1 cellular context compared by ENCODE assay signal in the genomic region with DNA sequence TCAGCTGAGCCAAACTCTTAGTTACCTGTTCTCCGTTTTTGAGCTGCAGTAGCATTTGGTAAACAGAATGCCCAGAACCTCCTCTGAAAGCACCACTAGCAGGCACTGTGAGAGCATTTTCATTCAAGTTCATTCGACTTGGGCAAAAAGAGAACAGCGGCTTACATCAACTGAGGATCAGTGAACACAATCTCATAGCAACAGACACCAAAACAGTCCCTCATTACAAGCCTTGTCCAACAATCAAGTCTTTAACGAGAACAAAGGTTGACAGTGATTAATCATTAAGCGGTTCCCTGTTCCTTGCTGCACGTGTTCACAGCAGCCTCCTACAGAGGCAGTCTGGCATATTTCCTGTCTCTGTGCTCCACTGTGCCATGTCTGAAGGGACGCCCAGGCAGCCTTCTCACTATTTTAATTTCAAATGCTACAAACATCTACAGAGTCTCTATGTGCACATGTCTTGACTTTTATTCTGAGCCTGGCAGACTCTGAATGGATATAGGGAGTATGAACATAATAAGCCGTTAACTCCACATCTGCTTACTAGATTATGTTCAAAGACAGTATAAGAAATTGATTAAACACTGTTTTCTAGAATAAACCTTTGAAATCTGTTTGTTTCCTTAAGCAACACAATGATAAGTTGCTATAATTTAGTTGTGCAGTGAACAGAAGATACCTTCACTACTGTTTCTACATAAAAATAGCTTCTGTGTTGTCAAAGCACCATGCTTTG.
TF ChIP-seq lines count a peak whose summit lies in the region.

No MANE protein-coding gene starts in this region.

TF ChIP-seq in HepG2, 621 proteins besides CTCF, POLR2A, EP300 and RAD21 (continued from another document and continues in another):
- TF ChIP-seq, protein P1, sequence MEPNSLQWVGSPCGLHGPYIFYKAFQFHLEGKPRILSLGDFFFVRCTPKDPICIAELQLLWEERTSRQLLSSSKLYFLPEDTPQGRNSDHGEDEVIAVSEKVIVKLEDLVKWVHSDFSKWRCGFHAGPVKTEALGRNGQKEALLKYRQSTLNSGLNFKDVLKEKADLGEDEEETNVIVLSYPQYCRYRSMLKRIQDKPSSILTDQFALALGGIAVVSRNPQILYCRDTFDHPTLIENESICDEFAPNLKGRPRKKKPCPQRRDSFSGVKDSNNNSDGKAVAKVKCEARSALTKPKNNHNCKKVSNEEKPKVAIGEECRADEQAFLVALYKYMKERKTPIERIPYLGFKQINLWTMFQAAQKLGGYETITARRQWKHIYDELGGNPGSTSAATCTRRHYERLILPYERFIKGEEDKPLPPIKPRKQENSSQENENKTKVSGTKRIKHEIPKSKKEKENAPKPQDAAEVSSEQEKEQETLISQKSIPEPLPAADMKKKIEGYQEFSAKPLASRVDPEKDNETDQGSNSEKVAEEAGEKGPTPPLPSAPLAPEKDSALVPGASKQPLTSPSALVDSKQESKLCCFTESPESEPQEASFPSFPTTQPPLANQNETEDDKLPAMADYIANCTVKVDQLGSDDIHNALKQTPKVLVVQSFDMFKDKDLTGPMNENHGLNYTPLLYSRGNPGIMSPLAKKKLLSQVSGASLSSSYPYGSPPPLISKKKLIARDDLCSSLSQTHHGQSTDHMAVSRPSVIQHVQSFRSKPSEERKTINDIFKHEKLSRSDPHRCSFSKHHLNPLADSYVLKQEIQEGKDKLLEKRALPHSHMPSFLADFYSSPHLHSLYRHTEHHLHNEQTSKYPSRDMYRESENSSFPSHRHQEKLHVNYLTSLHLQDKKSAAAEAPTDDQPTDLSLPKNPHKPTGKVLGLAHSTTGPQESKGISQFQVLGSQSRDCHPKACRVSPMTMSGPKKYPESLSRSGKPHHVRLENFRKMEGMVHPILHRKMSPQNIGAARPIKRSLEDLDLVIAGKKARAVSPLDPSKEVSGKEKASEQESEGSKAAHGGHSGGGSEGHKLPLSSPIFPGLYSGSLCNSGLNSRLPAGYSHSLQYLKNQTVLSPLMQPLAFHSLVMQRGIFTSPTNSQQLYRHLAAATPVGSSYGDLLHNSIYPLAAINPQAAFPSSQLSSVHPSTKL (CRISPR knock-in tag; IDR thresholded peaks at IDR 0.05) = peak; percentile 96
- TF ChIP-seq ZFP36L1 (CRISPR knock-in tag; IDR thresholded peaks at IDR 0.05) (no peak; the same call in 1 of the 2 replicates), HNF4G (IDR thresholded peaks at IDR 0.05; ENCODE audit: borderline replicate concordance, low read depth, low read length) (peak; percentile 84; the same call in 1 of the 2 replicates), HNF4G (CRISPR knock-in tag; IDR thresholded peaks at IDR 0.05; ENCODE audit: borderline replicate concordance, low read depth) (peak; percentile 85; the same call in 1 of the 2 replicates), HIVEP1 (CRISPR knock-in tag; IDR thresholded peaks at IDR 0.05) (no peak), RELA (CRISPR knock-in tag; IDR thresholded peaks at IDR 0.05) (no peak), SNAI1 (CRISPR knock-in tag; IDR thresholded peaks at IDR 0.05; ENCODE audit: borderline replicate concordance) (no peak), SRY (CRISPR knock-in tag; IDR thresholded peaks at IDR 0.05) (no peak; the same call in 1 of the 2 replicates), KLF9 (CRISPR knock-in tag; IDR thresholded peaks at IDR 0.05; ENCODE audit: low read depth) (no peak; the same call in 1 of the 2 replicates), SMAD9 (CRISPR knock-in tag; IDR thresholded peaks at IDR 0.05) (no peak), SIX1 (CRISPR knock-in tag; IDR thresholded peaks at IDR 0.05; ENCODE audit: borderline replicate concordance) (peak; percentile 68; the same call in 1 of the 2 replicates), ZC3H13 (CRISPR knock-in tag; IDR thresholded peaks at IDR 0.05) (no peak), DR1 (CRISPR knock-in tag; IDR thresholded peaks at IDR 0.05) (no peak), NR2F2 (IDR thresholded peaks at IDR 0.05; ENCODE audit: borderline replicate concordance, low read depth) (peak; percentile 61; the same call in 1 of the 2 replicates), NR2F1 (CRISPR knock-in tag; IDR thresholded peaks at IDR 0.05) (no peak), MIER3 (CRISPR knock-in tag; IDR thresholded peaks at IDR 0.05; ENCODE audit: borderline replicate concordance) (peak; percentile 90), HMG20A (CRISPR knock-in tag; IDR thresholded peaks at IDR 0.05; ENCODE audit: borderline replicate concordance) (peak; percentile 86; the same call in 1 of the 2 replicates), STAG1 (CRISPR knock-in tag; IDR thresholded peaks at IDR 0.05) (peak; percentile 91), HOXA9 (CRISPR knock-in tag; IDR thresholded peaks at IDR 0.05; ENCODE audit: borderline replicate concordance) (no peak), ZNF841 (CRISPR knock-in tag; IDR thresholded peaks at IDR 0.05; ENCODE audit: borderline replicate concordance) (no peak), ZNF781 (CRISPR knock-in tag; IDR thresholded peaks at IDR 0.05; ENCODE audit: borderline replicate concordance, not compliant biosample characterization) (no peak), ZNF879 (CRISPR knock-in tag; IDR thresholded peaks at IDR 0.05) (no peak), ZBTB8A (CRISPR knock-in tag; IDR thresholded peaks at IDR 0.05; ENCODE audit: borderline replicate concordance, low read depth) (no peak), HMG20B (CRISPR knock-in tag; conservative IDR thresholded peaks at IDR 0.05) (no peak), NR3C1 (CRISPR knock-in tag; IDR thresholded peaks at IDR 0.05) (no peak), RFXAP (CRISPR knock-in tag; IDR thresholded peaks at IDR 0.05; ENCODE audit: borderline replicate concordance) (peak; percentile 97), ZZZ3 (CRISPR knock-in tag; IDR thresholded peaks at IDR 0.05; ENCODE audit: borderline replicate concordance) (0 out of 2 replicates have a peak, but pooled peaks have one; percentile 61)
- TF ChIP-seq, protein P2, sequence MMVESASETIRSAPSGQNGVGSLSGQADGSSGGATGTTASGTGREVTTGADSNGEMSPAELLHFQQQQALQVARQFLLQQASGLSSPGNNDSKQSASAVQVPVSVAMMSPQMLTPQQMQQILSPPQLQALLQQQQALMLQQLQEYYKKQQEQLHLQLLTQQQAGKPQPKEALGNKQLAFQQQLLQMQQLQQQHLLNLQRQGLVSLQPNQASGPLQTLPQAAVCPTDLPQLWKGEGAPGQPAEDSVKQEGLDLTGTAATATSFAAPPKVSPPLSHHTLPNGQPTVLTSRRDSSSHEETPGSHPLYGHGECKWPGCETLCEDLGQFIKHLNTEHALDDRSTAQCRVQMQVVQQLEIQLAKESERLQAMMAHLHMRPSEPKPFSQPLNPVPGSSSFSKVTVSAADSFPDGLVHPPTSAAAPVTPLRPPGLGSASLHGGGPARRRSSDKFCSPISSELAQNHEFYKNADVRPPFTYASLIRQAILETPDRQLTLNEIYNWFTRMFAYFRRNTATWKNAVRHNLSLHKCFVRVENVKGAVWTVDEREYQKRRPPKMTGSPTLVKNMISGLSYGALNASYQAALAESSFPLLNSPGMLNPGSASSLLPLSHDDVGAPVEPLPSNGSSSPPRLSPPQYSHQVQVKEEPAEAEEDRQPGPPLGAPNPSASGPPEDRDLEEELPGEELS (CRISPR knock-in tag; IDR thresholded peaks at IDR 0.05) = peak; percentile 96
- TF ChIP-seq, protein P3, sequence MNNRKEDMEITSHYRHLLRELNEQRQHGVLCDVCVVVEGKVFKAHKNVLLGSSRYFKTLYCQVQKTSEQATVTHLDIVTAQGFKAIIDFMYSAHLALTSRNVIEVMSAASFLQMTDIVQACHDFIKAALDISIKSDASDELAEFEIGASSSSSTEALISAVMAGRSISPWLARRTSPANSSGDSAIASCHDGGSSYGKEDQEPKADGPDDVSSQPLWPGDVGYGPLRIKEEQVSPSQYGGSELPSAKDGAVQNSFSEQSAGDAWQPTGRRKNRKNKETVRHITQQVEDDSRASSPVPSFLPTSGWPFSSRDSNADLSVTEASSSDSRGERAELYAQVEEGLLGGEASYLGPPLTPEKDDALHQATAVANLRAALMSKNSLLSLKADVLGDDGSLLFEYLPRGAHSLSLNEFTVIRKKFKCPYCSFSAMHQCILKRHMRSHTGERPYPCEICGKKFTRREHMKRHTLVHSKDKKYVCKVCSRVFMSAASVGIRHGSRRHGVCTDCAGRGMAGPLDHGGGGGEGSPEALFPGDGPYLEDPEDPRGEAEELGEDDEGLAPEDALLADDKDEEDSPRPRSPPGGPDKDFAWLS (CRISPR knock-in tag; IDR thresholded peaks at IDR 0.05; ENCODE audit: borderline replicate concordance) = no peak
- TF ChIP-seq, protein P4, sequence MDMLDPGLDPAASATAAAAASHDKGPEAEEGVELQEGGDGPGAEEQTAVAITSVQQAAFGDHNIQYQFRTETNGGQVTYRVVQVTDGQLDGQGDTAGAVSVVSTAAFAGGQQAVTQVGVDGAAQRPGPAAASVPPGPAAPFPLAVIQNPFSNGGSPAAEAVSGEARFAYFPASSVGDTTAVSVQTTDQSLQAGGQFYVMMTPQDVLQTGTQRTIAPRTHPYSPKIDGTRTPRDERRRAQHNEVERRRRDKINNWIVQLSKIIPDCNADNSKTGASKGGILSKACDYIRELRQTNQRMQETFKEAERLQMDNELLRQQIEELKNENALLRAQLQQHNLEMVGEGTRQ (IDR thresholded peaks at IDR 0.05; ENCODE audit: low read depth, low read length) = peak; percentile 83
- TF ChIP-seq, protein P4 (CRISPR knock-in tag; IDR thresholded peaks at IDR 0.05; ENCODE audit: borderline replicate concordance) = peak; percentile 73; the same call in 1 of the 2 replicates
- TF ChIP-seq, protein P5, sequence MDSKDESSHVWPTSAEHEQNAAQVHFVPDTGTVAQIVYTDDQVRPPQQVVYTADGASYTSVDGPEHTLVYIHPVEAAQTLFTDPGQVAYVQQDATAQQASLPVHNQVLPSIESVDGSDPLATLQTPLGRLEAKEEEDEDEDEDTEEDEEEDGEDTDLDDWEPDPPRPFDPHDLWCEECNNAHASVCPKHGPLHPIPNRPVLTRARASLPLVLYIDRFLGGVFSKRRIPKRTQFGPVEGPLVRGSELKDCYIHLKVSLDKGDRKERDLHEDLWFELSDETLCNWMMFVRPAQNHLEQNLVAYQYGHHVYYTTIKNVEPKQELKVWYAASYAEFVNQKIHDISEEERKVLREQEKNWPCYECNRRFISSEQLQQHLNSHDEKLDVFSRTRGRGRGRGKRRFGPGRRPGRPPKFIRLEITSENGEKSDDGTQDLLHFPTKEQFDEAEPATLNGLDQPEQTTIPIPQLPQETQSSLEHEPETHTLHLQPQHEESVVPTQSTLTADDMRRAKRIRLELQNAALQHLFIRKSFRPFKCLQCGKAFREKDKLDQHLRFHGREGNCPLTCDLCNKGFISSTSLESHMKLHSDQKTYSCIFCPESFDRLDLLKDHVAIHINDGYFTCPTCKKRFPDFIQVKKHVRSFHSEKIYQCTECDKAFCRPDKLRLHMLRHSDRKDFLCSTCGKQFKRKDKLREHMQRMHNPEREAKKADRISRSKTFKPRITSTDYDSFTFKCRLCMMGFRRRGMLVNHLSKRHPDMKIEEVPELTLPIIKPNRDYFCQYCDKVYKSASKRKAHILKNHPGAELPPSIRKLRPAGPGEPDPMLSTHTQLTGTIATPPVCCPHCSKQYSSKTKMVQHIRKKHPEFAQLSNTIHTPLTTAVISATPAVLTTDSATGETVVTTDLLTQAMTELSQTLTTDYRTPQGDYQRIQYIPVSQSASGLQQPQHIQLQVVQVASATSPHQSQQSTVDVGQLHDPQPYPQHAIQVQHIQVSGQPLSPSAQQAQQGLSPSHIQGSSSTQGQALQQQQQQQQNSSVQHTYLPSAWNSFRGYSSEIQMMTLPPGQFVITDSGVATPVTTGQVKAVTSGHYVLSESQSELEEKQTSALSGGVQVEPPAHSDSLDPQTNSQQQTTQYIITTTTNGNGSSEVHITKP (CRISPR knock-in tag; IDR thresholded peaks at IDR 0.05; ENCODE audit: low read depth) = peak; percentile 73
- TF ChIP-seq, protein P6, sequence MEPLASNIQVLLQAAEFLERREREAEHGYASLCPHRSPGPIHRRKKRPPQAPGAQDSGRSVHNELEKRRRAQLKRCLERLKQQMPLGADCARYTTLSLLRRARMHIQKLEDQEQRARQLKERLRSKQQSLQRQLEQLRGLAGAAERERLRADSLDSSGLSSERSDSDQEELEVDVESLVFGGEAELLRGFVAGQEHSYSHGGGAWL (CRISPR knock-in tag; IDR thresholded peaks at IDR 0.05) = 0 out of 2 replicates have a peak, but pooled peaks have one; percentile 57
- TF ChIP-seq, protein P7, sequence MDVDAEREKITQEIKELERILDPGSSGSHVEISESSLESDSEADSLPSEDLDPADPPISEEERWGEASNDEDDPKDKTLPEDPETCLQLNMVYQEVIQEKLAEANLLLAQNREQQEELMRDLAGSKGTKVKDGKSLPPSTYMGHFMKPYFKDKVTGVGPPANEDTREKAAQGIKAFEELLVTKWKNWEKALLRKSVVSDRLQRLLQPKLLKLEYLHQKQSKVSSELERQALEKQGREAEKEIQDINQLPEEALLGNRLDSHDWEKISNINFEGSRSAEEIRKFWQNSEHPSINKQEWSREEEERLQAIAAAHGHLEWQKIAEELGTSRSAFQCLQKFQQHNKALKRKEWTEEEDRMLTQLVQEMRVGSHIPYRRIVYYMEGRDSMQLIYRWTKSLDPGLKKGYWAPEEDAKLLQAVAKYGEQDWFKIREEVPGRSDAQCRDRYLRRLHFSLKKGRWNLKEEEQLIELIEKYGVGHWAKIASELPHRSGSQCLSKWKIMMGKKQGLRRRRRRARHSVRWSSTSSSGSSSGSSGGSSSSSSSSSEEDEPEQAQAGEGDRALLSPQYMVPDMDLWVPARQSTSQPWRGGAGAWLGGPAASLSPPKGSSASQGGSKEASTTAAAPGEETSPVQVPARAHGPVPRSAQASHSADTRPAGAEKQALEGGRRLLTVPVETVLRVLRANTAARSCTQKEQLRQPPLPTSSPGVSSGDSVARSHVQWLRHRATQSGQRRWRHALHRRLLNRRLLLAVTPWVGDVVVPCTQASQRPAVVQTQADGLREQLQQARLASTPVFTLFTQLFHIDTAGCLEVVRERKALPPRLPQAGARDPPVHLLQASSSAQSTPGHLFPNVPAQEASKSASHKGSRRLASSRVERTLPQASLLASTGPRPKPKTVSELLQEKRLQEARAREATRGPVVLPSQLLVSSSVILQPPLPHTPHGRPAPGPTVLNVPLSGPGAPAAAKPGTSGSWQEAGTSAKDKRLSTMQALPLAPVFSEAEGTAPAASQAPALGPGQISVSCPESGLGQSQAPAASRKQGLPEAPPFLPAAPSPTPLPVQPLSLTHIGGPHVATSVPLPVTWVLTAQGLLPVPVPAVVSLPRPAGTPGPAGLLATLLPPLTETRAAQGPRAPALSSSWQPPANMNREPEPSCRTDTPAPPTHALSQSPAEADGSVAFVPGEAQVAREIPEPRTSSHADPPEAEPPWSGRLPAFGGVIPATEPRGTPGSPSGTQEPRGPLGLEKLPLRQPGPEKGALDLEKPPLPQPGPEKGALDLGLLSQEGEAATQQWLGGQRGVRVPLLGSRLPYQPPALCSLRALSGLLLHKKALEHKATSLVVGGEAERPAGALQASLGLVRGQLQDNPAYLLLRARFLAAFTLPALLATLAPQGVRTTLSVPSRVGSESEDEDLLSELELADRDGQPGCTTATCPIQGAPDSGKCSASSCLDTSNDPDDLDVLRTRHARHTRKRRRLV (CRISPR knock-in tag; IDR thresholded peaks at IDR 0.05) = no peak
